ENCODE assay signal across 8 cellular contexts in genomic region chr9:35910613-35911488, GRCh38. TPM values are rescaled to one million over a fixed set of nuclear protein-coding genes. Genes with fewer than 3 reads are reported as not detected.
DNase-seq lines count a peak whose midpoint lies in the region; ATAC-seq, FAIRE-seq and TF ChIP-seq lines count a peak whose summit lies in the region.

No MANE protein-coding gene starts in this region.

- H3K36me3 Mint-ChIP-seq in activated naive CD8-positive, alpha-beta T cell treated with anti-CD3 and anti-CD28 coated beads, Interleukin-2, amount 50 U/mL, for 24 hours (ENCODE audit: low read depth) = no peaks in the 10 kb centered on the region
- H3K36me3 Mint-ChIP-seq in stimulated activated naive CD8-positive, alpha-beta T cell treated with anti-CD3 and anti-CD28 coated beads, Interleukin-15, Interleukin-2, amounts not matched to agents 100 ng/mL and 50 ng/mL, for 24 hours (ENCODE audit: low read depth) = no peaks in the 10 kb centered on the region

- no peaks in the 10 kb centered on the region for H3K27me3 ChIP-seq in PC-9 (ENCODE audit: insufficient read depth, low read depth)

- H4K20me1 ChIP-seq in PC-9 (ENCODE audit: insufficient read depth) = no peaks in the 10 kb centered on the region

- H3K9me2 ChIP-seq in PC-9 (ENCODE audit: insufficient read depth) = no peaks in the 10 kb centered on the region

- POLR2A ChIA-PET in HEK293T (lab: Yijun Ruan, JAX) = no interaction called here
- POLR2A ChIA-PET in PC-9 (lab: Charles Lee; ENCODE audit: unreplicated experiment) = interaction anchor here (0.7 kb wide), 1 partner anchor 65 kb away, joined by 3 read pairs; no protein-coding TSS in a partner anchor

- ATAC-seq in activated naive CD8-positive, alpha-beta T cell treated with anti-CD3 and anti-CD28 coated beads, Interleukin-2, amount 50 U/mL, for 24 hours = peak; percentile 53
- no peak for ATAC-seq in GM18873 (IDR thresholded peaks at IDR 0.05; ENCODE audit: low FRiP score, unreplicated experiment)

- no peak overlapping the region for H3K4me2 ChIP-seq in PC-9

- no peak overlapping the region for H3K4me3 Mint-ChIP-seq in activated naive CD8-positive, alpha-beta T cell treated with anti-CD3 and anti-CD28 coated beads, Interleukin-2, amount 50 U/mL, for 24 hours
- no peak overlapping the region for H3K4me3 Mint-ChIP-seq in stimulated activated naive CD8-positive, alpha-beta T cell treated with anti-CD3 and anti-CD28 coated beads, Interleukin-15, Interleukin-2, amounts not matched to agents 100 ng/mL and 50 ng/mL, for 24 hours

- peaks cover 29% of the 10 kb centered on the region for H3F3A ChIP-seq in PC-9 (ENCODE audit: insufficient read depth, low read depth)

- peak overlapping the region; percentile 64 for H3K27ac Mint-ChIP-seq in activated naive CD8-positive, alpha-beta T cell treated with anti-CD3 and anti-CD28 coated beads, Interleukin-2, amount 50 U/mL, for 24 hours
- peak overlapping the region; percentile 77 for H3K27ac Mint-ChIP-seq in stimulated activated naive CD8-positive, alpha-beta T cell treated with anti-CD3 and anti-CD28 coated beads, Interleukin-15, Interleukin-2, amounts not matched to agents 100 ng/mL and 50 ng/mL, for 24 hours

- TF ChIP-seq CTCF in C4-2B (conservative IDR thresholded peaks at IDR 0.05) (peak; percentile 84), PC-9 (conservative IDR thresholded peaks at IDR 0.05) (peak; percentile 67)

- H3K4me3 ChIP-seq in PC-9 = no peak overlapping the region

- intact Hi-C loops in PC-9 (cut with micrococcal nuclease; ENCODE audit: unreplicated experiment) = no loop called here

- TF ChIP-seq POLR2A in GM12892 (IDR thresholded peaks at IDR 0.05; ENCODE audit: low read depth, low read length) = no peak

- DNase-seq in HEK293T (ENCODE audit: extremely low spot score) (peak; percentile 41), PC-9 (peak in 1 of 2 experiments; percentile 39), iPS-NIHi7 (ENCODE audit: extremely low spot score) (peak; percentile 55), GM12892 (ENCODE audit: insufficient read length) (no peak)
- peak; percentile 34 for DNase-seq in activated naive CD8-positive, alpha-beta T cell treated with anti-CD3 and anti-CD28 coated beads, Interleukin-2, amount 50 U/mL, for 24 hours

- H3K4me1 Mint-ChIP-seq in activated naive CD8-positive, alpha-beta T cell treated with anti-CD3 and anti-CD28 coated beads, Interleukin-2, amount 50 U/mL, for 24 hours = peaks cover 43% of the 10 kb centered on the region
- H3K4me1 Mint-ChIP-seq in stimulated activated naive CD8-positive, alpha-beta T cell treated with anti-CD3 and anti-CD28 coated beads, Interleukin-15, Interleukin-2, amounts not matched to agents 100 ng/mL and 50 ng/mL, for 24 hours (ENCODE audit: low read depth) = peaks cover 38% of the 10 kb centered on the region

- no peaks in the 10 kb centered on the region for H3K9me3 ChIP-seq in PC-9 (ENCODE audit: insufficient read depth, low read depth)

- no peak for FAIRE-seq in GM12892 (lab: Jason Lieb, UNC)

- H3K4me1 ChIP-seq in PC-9 (replicated peaks; ENCODE audit: insufficient read depth) = peaks cover 52% of the 10 kb centered on the region

- no TSS peak for BruUV-seq in PC-9 (replicated peaks; lab: Mats Ljungman, UMichigan)

- H3K36me3 ChIP-seq in PC-9 (ENCODE audit: low read depth) = no peaks in the 10 kb centered on the region

- no peaks in the 10 kb centered on the region for H3K79me2 ChIP-seq in PC-9 (ENCODE audit: low read depth)

- H3K9me3 Mint-ChIP-seq in activated naive CD8-positive, alpha-beta T cell treated with anti-CD3 and anti-CD28 coated beads, Interleukin-2, amount 50 U/mL, for 24 hours = no peaks in the 10 kb centered on the region
- H3K9me3 Mint-ChIP-seq in stimulated activated naive CD8-positive, alpha-beta T cell treated with anti-CD3 and anti-CD28 coated beads, Interleukin-15, Interleukin-2, amounts not matched to agents 100 ng/mL and 50 ng/mL, for 24 hours = no peaks in the 10 kb centered on the region

- H3K27ac ChIP-seq in C4-2B (peak overlapping the region; percentile 5), PC-9 (no peak overlapping the region)

- H2AFZ ChIP-seq in PC-9 = no peak overlapping the region

- CTCF ChIA-PET in HEK293T (lab: Yijun Ruan, JAX) (interaction anchor here (0.6 to 0.7 kb wide), 2 partner anchors 8 to 409 kb away, joined by 3 read pairs; no protein-coding TSS in a partner anchor), PC-9 (lab: Charles Lee) (no interaction called here)

- H3K27me3 Mint-ChIP-seq in activated naive CD8-positive, alpha-beta T cell treated with anti-CD3 and anti-CD28 coated beads, Interleukin-2, amount 50 U/mL, for 24 hours = no peaks in the 10 kb centered on the region
- H3K27me3 Mint-ChIP-seq in stimulated activated naive CD8-positive, alpha-beta T cell treated with anti-CD3 and anti-CD28 coated beads, Interleukin-15, Interleukin-2, amounts not matched to agents 100 ng/mL and 50 ng/mL, for 24 hours = no peaks in the 10 kb centered on the region

TF ChIP-seq in HEK293T, 16 proteins besides CTCF, POLR2A, EP300 and RAD21:
- TF ChIP-seq ARNT (IDR thresholded peaks at IDR 0.05) (no peak), SUZ12 (IDR thresholded peaks at IDR 0.05) (no peak), L3MBTL2 (conservative IDR thresholded peaks at IDR 0.05) (no peak), SP1 (IDR thresholded peaks at IDR 0.05) (no peak), TARDBP (IDR thresholded peaks at IDR 0.05) (no peak), FOXM1 (IDR thresholded peaks at IDR 0.05; ENCODE audit: borderline replicate concordance) (no peak), BHLHE40 (IDR thresholded peaks at IDR 0.05; ENCODE audit: borderline replicate concordance) (no peak), ELF4 (IDR thresholded peaks at IDR 0.05) (no peak), FOXA1 (IDR thresholded peaks at IDR 0.05) (no peak), CTBP1 (IDR thresholded peaks at IDR 0.05; ENCODE audit: borderline replicate concordance) (no peak), NFRKB (IDR thresholded peaks at IDR 0.05) (no peak), HDGF (IDR thresholded peaks at IDR 0.05; ENCODE audit: borderline replicate concordance) (no peak), FOXK2 (IDR thresholded peaks at IDR 0.05) (no peak), ZNF384 (IDR thresholded peaks at IDR 0.05) (no peak), PKNOX1 (IDR thresholded peaks at IDR 0.05) (no peak)

RNA-seq across cellular contexts. Expression of gene SPAAR, which starts 1.6 kb away (rescaled TPM):
- total RNA-seq in PC-9 (2021) = 0.72 and 0.73 TPM in 2 replicates
- not detected for polyA plus RNA-seq in GM12892 (2012; ENCODE audit: missing spikeins)

RNA-seq across cellular contexts. Expression of gene HRCT1, which starts 4.8 kb away (rescaled TPM):
- total RNA-seq in PC-9 (2021) = 2.0 and 3.6 TPM in 2 replicates
- polyA plus RNA-seq in GM12892 (2012; ENCODE audit: missing spikeins) = not detected

RNA-seq across cellular contexts. Expression of gene OR13J1, which starts 40.6 kb away (rescaled TPM):
- not detected in 2 replicates for total RNA-seq in PC-9 (2021)
- polyA plus RNA-seq in GM12892 (2012; ENCODE audit: missing spikeins) = not detected

RNA-seq across cellular contexts. Expression of gene OR2S2, which starts 47.1 kb away (rescaled TPM):
- total RNA-seq in PC-9 (2021) = not detected in 2 replicates
- polyA plus RNA-seq in GM12892 (2012; ENCODE audit: missing spikeins) = not detected
